ENCODE assay signal across 1 cellular context in the genomic region with DNA sequence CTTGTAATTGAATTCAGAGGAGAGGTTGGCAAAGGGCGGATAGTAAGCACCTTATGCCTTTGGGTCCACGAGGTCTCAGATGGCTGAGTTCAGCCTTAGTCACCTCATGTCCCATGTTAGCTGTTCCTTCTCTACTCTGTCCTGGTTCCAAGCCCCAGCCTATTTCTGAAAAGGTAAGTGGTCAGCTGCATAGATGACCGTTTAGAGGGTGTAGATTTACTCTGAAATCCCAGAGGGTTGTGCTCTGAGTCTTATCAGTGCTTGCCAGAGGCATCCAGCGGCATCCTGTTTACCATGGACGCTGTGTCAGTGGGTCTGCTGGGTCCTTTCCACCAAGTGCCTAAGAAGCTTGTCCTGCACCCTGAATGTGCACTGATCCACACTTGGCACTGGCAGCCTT.
A peak's percentile ranks its signal among the peaks of the same experiment; 100 is the strongest.
TF ChIP-seq lines count a peak whose summit lies in the region.

No MANE protein-coding gene starts in this region.

TF ChIP-seq in K562, 482 proteins besides CTCF, POLR2A, EP300 and RAD21 (continued from another document and continues in another):
- TF ChIP-seq ZNF518B (CRISPR knock-in tag; IDR thresholded peaks at IDR 0.05), result no peak
- no peak for TF ChIP-seq ARHGAP35 (IDR thresholded peaks at IDR 0.05; ENCODE audit: partially characterized antibody)
- no peak for TF ChIP-seq ILF3 (IDR thresholded peaks at IDR 0.05; ENCODE audit: borderline replicate concordance)
- 0 out of 4 replicates have a peak, but pooled peaks of 1 of the 2 experiments have one; percentile 9 for TF ChIP-seq ZMIZ1 (IDR thresholded peaks at IDR 0.05; ENCODE audit: low read depth in 2 of 2, low read length in 2 of 2)
- TF ChIP-seq ZNF695 (CRISPR knock-in tag; IDR thresholded peaks at IDR 0.05), result no peak
- TF ChIP-seq, protein P1, sequence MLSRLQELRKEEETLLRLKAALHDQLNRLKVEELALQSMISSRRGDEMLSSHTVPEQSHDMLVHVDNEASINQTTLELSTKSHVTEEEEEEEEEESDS (CRISPR knock-in tag; IDR thresholded peaks at IDR 0.05), result no peak
- TF ChIP-seq, protein P2, sequence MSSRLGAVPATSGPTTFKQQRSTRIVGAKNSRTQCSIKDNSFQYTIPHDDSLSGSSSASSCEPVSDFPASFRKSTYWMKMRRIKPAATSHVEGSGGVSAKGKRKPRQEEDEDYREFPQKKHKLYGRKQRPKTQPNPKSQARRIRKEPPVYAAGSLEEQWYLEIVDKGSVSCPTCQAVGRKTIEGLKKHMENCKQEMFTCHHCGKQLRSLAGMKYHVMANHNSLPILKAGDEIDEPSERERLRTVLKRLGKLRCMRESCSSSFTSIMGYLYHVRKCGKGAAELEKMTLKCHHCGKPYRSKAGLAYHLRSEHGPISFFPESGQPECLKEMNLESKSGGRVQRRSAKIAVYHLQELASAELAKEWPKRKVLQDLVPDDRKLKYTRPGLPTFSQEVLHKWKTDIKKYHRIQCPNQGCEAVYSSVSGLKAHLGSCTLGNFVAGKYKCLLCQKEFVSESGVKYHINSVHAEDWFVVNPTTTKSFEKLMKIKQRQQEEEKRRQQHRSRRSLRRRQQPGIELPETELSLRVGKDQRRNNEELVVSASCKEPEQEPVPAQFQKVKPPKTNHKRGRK (tag; IDR thresholded peaks at IDR 0.05), result no peak
- no peak for TF ChIP-seq HMG20B (CRISPR knock-in tag; IDR thresholded peaks at IDR 0.05)
- no peak for TF ChIP-seq CREB1 (IDR thresholded peaks at IDR 0.05)
- TF ChIP-seq CREB1 (CRISPR knock-in tag; IDR thresholded peaks at IDR 0.05), result no peak
- TF ChIP-seq CC2D1A (IDR thresholded peaks at IDR 0.05), result peak; percentile 49; the same call in 1 of the 2 replicates
- peak in 1 of 2 experiments; percentile 68; a peak in 2 of 4 replicates for TF ChIP-seq HDAC1 (IDR thresholded peaks at IDR 0.05)
- TF ChIP-seq ZFPM2 (CRISPR knock-in tag; IDR thresholded peaks at IDR 0.05), result no peak
- no peak for TF ChIP-seq MAFK (IDR thresholded peaks at IDR 0.05; ENCODE audit: low read length)
- no peak for TF ChIP-seq KAT7 (CRISPR knock-in tag; IDR thresholded peaks at IDR 0.05; ENCODE audit: borderline replicate concordance)
- no peak; a peak in 1 of 4 replicates for TF ChIP-seq TBL1XR1 (IDR thresholded peaks at IDR 0.05; ENCODE audit: low read length in 2 of 2)
- TF ChIP-seq, protein P3, sequence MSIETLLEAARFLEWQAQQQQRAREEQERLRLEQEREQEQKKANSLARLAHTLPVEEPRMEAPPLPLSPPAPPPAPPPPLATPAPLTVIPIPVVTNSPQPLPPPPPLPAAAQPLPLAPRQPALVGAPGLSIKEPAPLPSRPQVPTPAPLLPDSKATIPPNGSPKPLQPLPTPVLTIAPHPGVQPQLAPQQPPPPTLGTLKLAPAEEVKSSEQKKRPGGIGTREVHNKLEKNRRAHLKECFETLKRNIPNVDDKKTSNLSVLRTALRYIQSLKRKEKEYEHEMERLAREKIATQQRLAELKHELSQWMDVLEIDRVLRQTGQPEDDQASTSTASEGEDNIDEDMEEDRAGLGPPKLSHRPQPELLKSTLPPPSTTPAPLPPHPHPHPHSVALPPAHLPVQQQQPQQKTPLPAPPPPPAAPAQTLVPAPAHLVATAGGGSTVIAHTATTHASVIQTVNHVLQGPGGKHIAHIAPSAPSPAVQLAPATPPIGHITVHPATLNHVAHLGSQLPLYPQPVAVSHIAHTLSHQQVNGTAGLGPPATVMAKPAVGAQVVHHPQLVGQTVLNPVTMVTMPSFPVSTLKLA (conservative IDR thresholded peaks at IDR 0.05), result peak; percentile 36 to 52; a peak in 3 of 4 replicates
- TF ChIP-seq SNIP1 (IDR thresholded peaks at IDR 0.05; ENCODE audit: low read depth), result no peak
- TF ChIP-seq BACH1 (tag; IDR thresholded peaks at IDR 0.05), result no peak
- no peak for TF ChIP-seq WHSC1 (IDR thresholded peaks at IDR 0.05; ENCODE audit: low read length)
- TF ChIP-seq ZC3H8 (IDR thresholded peaks at IDR 0.05), result no peak
- TF ChIP-seq ZNF239 (CRISPR knock-in tag; IDR thresholded peaks at IDR 0.05), result no peak
- TF ChIP-seq EHMT2 (IDR thresholded peaks at IDR 0.05), result no peak
- no peak for TF ChIP-seq SETDB1 (IDR thresholded peaks at IDR 0.05; ENCODE audit: low read length)
- TF ChIP-seq SMARCA5 (IDR thresholded peaks at IDR 0.05), result no peak
- TF ChIP-seq PATZ1 (CRISPR knock-in tag; IDR thresholded peaks at IDR 0.05; ENCODE audit: borderline replicate concordance), result no peak
- no peak for TF ChIP-seq CTCFL (IDR thresholded peaks at IDR 0.05; ENCODE audit: borderline replicate concordance, insufficient read depth, low read depth, low read length, poor library complexity, severe bottlenecking)
- no peak for TF ChIP-seq NFE2 (IDR thresholded peaks at IDR 0.05; ENCODE audit: low read depth)
- peak; percentile 28; the same call in 1 of the 2 replicates for TF ChIP-seq JUN (IDR thresholded peaks at IDR 0.05; ENCODE audit: borderline replicate concordance, low read depth, low read length)
- TF ChIP-seq JUN (CRISPR knock-in tag; IDR thresholded peaks at IDR 0.05; ENCODE audit: borderline replicate concordance), result no peak
- TF ChIP-seq ARID1B (IDR thresholded peaks at IDR 0.05), result peak; percentile 93
- TF ChIP-seq SP1 (CRISPR knock-in tag; IDR thresholded peaks at IDR 0.05), result no peak
- TF ChIP-seq ZNF274 (IDR thresholded peaks at IDR 0.05; ENCODE audit: borderline replicate concordance, low read depth, low read length), result no peak
- no peak for TF ChIP-seq TEAD2 (tag; IDR thresholded peaks at IDR 0.05)
- peak; percentile 57; the same call in 1 of the 2 replicates for TF ChIP-seq NCOA1 (IDR thresholded peaks at IDR 0.05; ENCODE audit: low read depth)
- TF ChIP-seq STAT5B (CRISPR knock-in tag; IDR thresholded peaks at IDR 0.05), result no peak
- TF ChIP-seq POLR2H (tag; IDR thresholded peaks at IDR 0.05; ENCODE audit: low read depth), result no peak
- TF ChIP-seq SMARCC2 (IDR thresholded peaks at IDR 0.05; ENCODE audit: low read depth), result no peak
- no peak for TF ChIP-seq ARID2 (IDR thresholded peaks at IDR 0.05)
- no peak for TF ChIP-seq MCM7 (IDR thresholded peaks at IDR 0.05)
- no peak for TF ChIP-seq ZNF134 (CRISPR knock-in tag; conservative IDR thresholded peaks at IDR 0.05)
- no peak for TF ChIP-seq ZNF282 (CRISPR knock-in tag; IDR thresholded peaks at IDR 0.05)
- no peak for TF ChIP-seq SMAD3 (CRISPR knock-in tag; conservative IDR thresholded peaks at IDR 0.05)
- no peak for TF ChIP-seq POLR2G (IDR thresholded peaks at IDR 0.05; ENCODE audit: low read depth, low read length)
- no peak for TF ChIP-seq ZBTB26 (CRISPR knock-in tag; IDR thresholded peaks at IDR 0.05)
- TF ChIP-seq HMG20A (CRISPR knock-in tag; conservative IDR thresholded peaks at IDR 0.05), result no peak
- TF ChIP-seq CREBBP (IDR thresholded peaks at IDR 0.05; ENCODE audit: low read depth, low read length), result no peak
- TF ChIP-seq CBX5 (IDR thresholded peaks at IDR 0.05; ENCODE audit: borderline replicate concordance, low read depth), result no peak
- TF ChIP-seq MEIS2 (IDR thresholded peaks at IDR 0.05; ENCODE audit: partially characterized antibody), result peak; percentile 23
- TF ChIP-seq RAD51 (IDR thresholded peaks at IDR 0.05; ENCODE audit: borderline replicate concordance, low read depth), result no peak
- no peak for TF ChIP-seq KDM5B (IDR thresholded peaks at IDR 0.05; ENCODE audit: insufficient replicate concordance, low read depth, low read length)
- no peak for TF ChIP-seq EGR1 (conservative IDR thresholded peaks at IDR 0.05)
